ENCODE assay signal across 20 cellular contexts in the genomic region with DNA sequence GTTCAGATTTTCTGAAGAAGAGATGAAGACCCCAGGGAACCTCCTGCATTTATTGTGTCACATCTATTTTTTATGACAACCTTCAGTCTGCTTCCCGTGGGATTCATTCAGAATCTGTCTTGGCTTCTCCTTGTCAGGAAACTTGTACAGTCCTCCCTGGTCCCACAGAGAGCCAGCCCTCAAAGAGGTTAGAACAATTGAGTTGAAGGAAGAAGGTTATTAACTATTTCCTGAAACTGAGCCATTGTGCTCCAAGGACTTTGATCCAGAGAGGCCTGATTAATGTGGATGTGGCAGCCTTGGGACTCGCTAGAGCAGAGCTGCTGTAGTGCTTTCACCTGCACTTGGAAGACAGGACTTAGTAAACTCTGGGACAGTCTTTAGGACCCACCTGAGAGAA.
DNase-seq lines count a peak whose midpoint lies in the region; ATAC-seq and TF ChIP-seq lines count a peak whose summit lies in the region.
"Had no signal": no experiment of that assay in that cellular context is flagged by ENCODE, and none has a peak within 500 bp of the region (broad histone marks: within the 10 kb centered on the region; RNA-seq: fewer than 3 reads in every experiment).

No MANE protein-coding gene starts in this region.

- DNase-seq in HT-29 (ENCODE audit: low spot score) (peak; percentile 81), endodermal cell (no peak), mesenchymal stem cell (no peak), retina (peak; percentile 38), HFFc6 (no peak), OCI-LY7 (ENCODE audit: low spot score) (no peak), vagina (ENCODE audit: extremely low spot score in 2 of 2) (no peak)
- DNase-seq: ACHN; CD4-positive, alpha-beta T cell; COR-L47; KBM-7; NCI-H1092; NCI-H1436; NCI-H1930; NCI-H226; NCI-H510A treated with DMSO at 0.1 percent for 48 hours; NCI-H748 treated with DMSO at 0.1 percent for 48 hours had no signal

- no peaks in the 10 kb centered on the region for H3K27me3 Mint-ChIP-seq in endodermal cell (ENCODE audit: insufficient read depth)
- H3K27me3 Mint-ChIP-seq in HFFc6 (ENCODE audit: insufficient read depth), result peaks cover 2% of the 10 kb centered on the region; the same call in 1 of the 2 replicates
- H3K27me3 Mint-ChIP-seq: CD4-positive, alpha-beta T cell had no signal

- no peak overlapping the region for H2BK120ac ChIP-seq in mesenchymal stem cell (ENCODE audit: low read depth, low read length)

- ATAC-seq in esophagus mucosa, result no peak
- ATAC-seq: Panc1 had no signal

- H2AFZ ChIP-seq in mesenchymal stem cell (ENCODE audit: low read depth, low read length) (no peak overlapping the region), OCI-LY7 (ENCODE audit: low read length) (no peak overlapping the region)

- H3K4me1 ChIP-seq in endodermal cell (ENCODE audit: control insufficient read depth, insufficient read depth, low read length) (peaks cover 10% of the 10 kb centered on the region), mesenchymal stem cell (ENCODE audit: control insufficient read depth, insufficient read depth, low read depth, low read length) (peaks cover 15% of the 10 kb centered on the region), OCI-LY7 (ENCODE audit: insufficient read depth, low read length, poor library complexity, severe bottlenecking) (no peaks in the 10 kb centered on the region), vagina (peaks cover 6% of the 10 kb centered on the region)
- H3K4me1 ChIP-seq: BLaER1 had no signal

- H3K27me3 ChIP-seq in endodermal cell (ENCODE audit: control insufficient read depth, insufficient read depth, low read length, poor library complexity, severe bottlenecking) (no peaks in the 10 kb centered on the region), mesenchymal stem cell (ENCODE audit: control insufficient read depth in 1 of 2, insufficient read depth in 1 of 2, low read length in 2 of 2) (no peaks in the 10 kb centered on the region), vagina (no peaks in the 10 kb centered on the region)
- H3K27me3 ChIP-seq: BLaER1 had no signal

- H3K9me3 ChIP-seq in endodermal cell (ENCODE audit: control insufficient read depth, low read length) (peaks cover 27% of the 10 kb centered on the region), mesenchymal stem cell (ENCODE audit: control insufficient read depth, low read length) (no peaks in the 10 kb centered on the region), OCI-LY7 (ENCODE audit: low read length) (no peaks in the 10 kb centered on the region), vagina (no peaks in the 10 kb centered on the region)

- POLR2A ChIA-PET in OCI-LY7 (lab: Charles Lee), result interaction anchor here (0.6 to 0.7 kb wide), 2 partner anchors 34 to 82 kb away, joined by 3 to 4 read pairs; no protein-coding TSS in a partner anchor

- H3K9ac ChIP-seq in endodermal cell (ENCODE audit: extremely low read depth, low read length, poor library complexity, severe bottlenecking) (no peak overlapping the region), mesenchymal stem cell (ENCODE audit: low read length) (no peak overlapping the region)
- H3K9ac ChIP-seq: BLaER1 had no signal

- peaks cover 11% of the 10 kb centered on the region for H3K36me3 ChIP-seq in endodermal cell (ENCODE audit: control insufficient read depth, insufficient read depth, low read length)
- H3K36me3 ChIP-seq in mesenchymal stem cell (ENCODE audit: control insufficient read depth in 1 of 2, insufficient read depth in 2 of 2, low read depth in 1 of 2, low read length in 2 of 2), result peaks cover 0 to 4% of the 10 kb centered on the region in 2 experiments
- H3K36me3 ChIP-seq in OCI-LY7 (ENCODE audit: insufficient read depth, low read length), result no peaks in the 10 kb centered on the region
- H3K36me3 ChIP-seq in vagina, result no peaks in the 10 kb centered on the region

- CTCF ChIA-PET in OCI-LY7 (lab: Charles Lee; ENCODE audit: unreplicated experiment), result no interaction called here

- peak overlapping the region; percentile 22 for H3K4me3 ChIP-seq in endodermal cell (ENCODE audit: low read length)
- no peak overlapping the region for H3K4me3 ChIP-seq in mesenchymal stem cell (ENCODE audit: insufficient read depth in 1 of 2, low read depth in 1 of 2, low read length in 2 of 2)
- no peak overlapping the region for H3K4me3 ChIP-seq in OCI-LY7 (ENCODE audit: low read depth, low read length, poor library complexity, severe bottlenecking)
- no peak overlapping the region for H3K4me3 ChIP-seq in vagina
- H3K4me3 ChIP-seq: BLaER1 had no signal

- H3K4me1 Mint-ChIP-seq in endodermal cell, result peaks cover 23% of the 10 kb centered on the region
- peaks cover 20% of the 10 kb centered on the region for H3K4me1 Mint-ChIP-seq in HFFc6 (ENCODE audit: low read depth)

- H3K9me3 Mint-ChIP-seq in endodermal cell (peaks cover 18% of the 10 kb centered on the region), HFFc6 (no peaks in the 10 kb centered on the region)
- H3K9me3 Mint-ChIP-seq: CD4-positive, alpha-beta T cell had no signal

- no peak overlapping the region for H2BK15ac ChIP-seq in mesenchymal stem cell (ENCODE audit: low read depth, poor library complexity, severe bottlenecking)

- H4K8ac ChIP-seq in mesenchymal stem cell (ENCODE audit: low read length), result no peak overlapping the region

- H3K27ac Mint-ChIP-seq in endodermal cell (no peak overlapping the region), HFFc6 (no peak overlapping the region)
- H3K27ac Mint-ChIP-seq: CD4-positive, alpha-beta T cell had no signal

- WGBS in endodermal cell (ENCODE audit: insufficient coverage in 1 of 2, insufficient read length in 1 of 2), 2 experiments, result 80 to 92% methylated on average over 2 of the region's 2 CpGs
- 70% methylated on average over 2 of the region's 2 CpGs for WGBS in mesenchymal stem cell

- no peaks in the 10 kb centered on the region for H3K79me2 ChIP-seq in OCI-LY7 (ENCODE audit: insufficient read depth, low read depth, low read length)

- H3K27ac ChIP-seq in endodermal cell (ENCODE audit: low read depth, low read length) (no peak overlapping the region), mesenchymal stem cell (ENCODE audit: low read length, poor library complexity, severe bottlenecking) (no peak overlapping the region), OCI-LY7 (ENCODE audit: low read depth, low read length, poor library complexity, severe bottlenecking) (no peak overlapping the region), vagina (no peak overlapping the region)
- H3K27ac ChIP-seq: BLaER1 had no signal

- H2BK5ac ChIP-seq in mesenchymal stem cell (ENCODE audit: low read depth, low read length, poor library complexity, severe bottlenecking), result no peak overlapping the region

- no peak overlapping the region for H3K14ac ChIP-seq in mesenchymal stem cell (ENCODE audit: low read length in 2 of 2)

- no peak overlapping the region for H3K23ac ChIP-seq in mesenchymal stem cell (ENCODE audit: low read length in 2 of 2)

- H3K79me1 ChIP-seq in mesenchymal stem cell (replicated peaks; ENCODE audit: low read length, poor library complexity, severe bottlenecking), result no peaks in the 10 kb centered on the region

- no peaks in the 10 kb centered on the region for H3K9me2 ChIP-seq in OCI-LY7 (ENCODE audit: insufficient read depth, low read length)

- TF ChIP-seq CTCF in endodermal cell (conservative IDR thresholded peaks at IDR 0.05), result no peak
- no peak for TF ChIP-seq CTCF in HFFc6 (IDR thresholded peaks at IDR 0.05)
- no peak for TF ChIP-seq CTCF in OCI-LY7 (conservative IDR thresholded peaks at IDR 0.05; ENCODE audit: low read length)
- TF ChIP-seq CTCF in vagina (IDR thresholded peaks at IDR 0.05), result no peak

- no peak overlapping the region for H2BK12ac ChIP-seq in mesenchymal stem cell (ENCODE audit: low read length in 2 of 2)

- H3K4me2 ChIP-seq in mesenchymal stem cell (ENCODE audit: low read length, poor library complexity, severe bottlenecking) (no peak overlapping the region), OCI-LY7 (ENCODE audit: low read length) (no peak overlapping the region)
- H3K4me2 ChIP-seq: BLaER1 had no signal

- peak overlapping the region; percentile 38 for H2AK5ac ChIP-seq in mesenchymal stem cell (ENCODE audit: low read length, severe bottlenecking)

- no peak overlapping the region for H4K91ac ChIP-seq in mesenchymal stem cell (ENCODE audit: low read length)

- H3K36me3 Mint-ChIP-seq in endodermal cell (ENCODE audit: low read depth) (peaks cover 22% of the 10 kb centered on the region), HFFc6 (ENCODE audit: low read depth) (peaks cover 8% of the 10 kb centered on the region)

- no peaks in the 10 kb centered on the region for H4K20me1 ChIP-seq in OCI-LY7 (ENCODE audit: insufficient read depth, low read length)

- no peak overlapping the region for H3K4me3 Mint-ChIP-seq in endodermal cell
- H3K4me3 Mint-ChIP-seq in HFFc6, result no peak overlapping the region
- H3K4me3 Mint-ChIP-seq: CD4-positive, alpha-beta T cell had no signal

- BruUV-seq in OCI-LY7 (replicated peaks; lab: Mats Ljungman, UMichigan), result no TSS peak

- intact Hi-C loops in OCI-LY7 (cut with micrococcal nuclease; ENCODE audit: unreplicated experiment) (no loop called here), vagina (cut with DNase I) (no loop called here)

- no peak overlapping the region for H3K18ac ChIP-seq in mesenchymal stem cell (ENCODE audit: low read depth in 1 of 2, low read length in 2 of 2)

- no peak for TF ChIP-seq POLR2A in vagina (IDR thresholded peaks at IDR 0.05)

- no peak overlapping the region for H3K4ac ChIP-seq in mesenchymal stem cell (ENCODE audit: low read depth in 1 of 2, low read length in 2 of 2)

Comparison
In these comparisons a context has a peak if more than half of its experiments do, and no peak if none do; other contexts are left out.
1. DNase-seq: peak in HT-29 (single experiment) and retina (single experiment); none in endodermal cell (single experiment), mesenchymal stem cell (single experiment), HFFc6 (single experiment), OCI-LY7 (single experiment) and vagina (0 of 2).